Comparison of ENCODE assay signal across 8 cellular contexts in genomic region chr1:40039757-40040510, GRCh38. TPM values are rescaled to one million over a fixed set of nuclear protein-coding genes. Genes with fewer than 3 reads are reported as not detected.
DNase-seq lines count a peak whose midpoint lies in the region; ATAC-seq and TF ChIP-seq lines count a peak whose summit lies in the region.

No MANE protein-coding gene starts in this region.

- peak; percentile 90 for DNase-seq in A172 (ENCODE audit: low spot score)
- peak; percentile 77 to 85 for DNase-seq in NCI-H2081 (lab: John Stamatoyannopoulos, UW)
- peak; percentile 75 for DNase-seq in WERI-Rb-1
- peak; percentile 86 to 93 for DNase-seq in breast epithelium (ENCODE audit: low spot score in 2 of 2)
- peak; percentile 86 for DNase-seq in iris pigment epithelial cell (ENCODE audit: low read depth)
- DNase-seq in stimulated activated CD4-positive, alpha-beta T cell treated with anti-CD3 and anti-CD28 coated beads, Interleukin-15, amount 100 ng/mL, for 24 hours, result peak; percentile 88

- ATAC-seq in GM18505 (IDR thresholded peaks at IDR 0.05; ENCODE audit: unreplicated experiment) (peak; percentile 44), HG02938 (IDR thresholded peaks at IDR 0.05; ENCODE audit: unreplicated experiment) (peak; percentile 71)

- TF ChIP-seq CTCF in WERI-Rb-1 (IDR thresholded peaks at IDR 0.05; ENCODE audit: low read depth, low read length) (no peak), breast epithelium (IDR thresholded peaks at IDR 0.05) (peak in 1 of 3 donors; percentile 17)

- TF ChIP-seq POLR2A in GM18505 (IDR thresholded peaks at IDR 0.05; ENCODE audit: borderline replicate concordance, extremely low read depth, insufficient read depth, insufficient read length) (peak; percentile 98), breast epithelium (IDR thresholded peaks at IDR 0.05) (peak; percentile 98)

- peaks cover 8 to 23% of the 10 kb centered on the region in 2 donors for H3K4me1 ChIP-seq in breast epithelium

- no peaks in the 10 kb centered on the region for H3K27me3 ChIP-seq in WERI-Rb-1 (ENCODE audit: insufficient read depth, low read depth, severe bottlenecking)
- H3K27me3 ChIP-seq in breast epithelium, result no peaks in the 10 kb centered on the region

- H3K36me3 ChIP-seq in WERI-Rb-1 (peaks cover 15% of the 10 kb centered on the region), breast epithelium (no peaks in the 10 kb centered on the region)

- H3K4me3 ChIP-seq in WERI-Rb-1 (ENCODE audit: low read depth, low read length), result peak overlapping the region; percentile 70
- H3K4me3 ChIP-seq in breast epithelium, result peak overlapping the region; percentile 86 to 100 (median 98)

- peak overlapping the region; percentile 91 for H3K27ac ChIP-seq in WERI-Rb-1
- H3K27ac ChIP-seq in breast epithelium, result peak overlapping the region; percentile 99 to 100

- H3K9me3 ChIP-seq in WERI-Rb-1 (ENCODE audit: severe bottlenecking) (no peaks in the 10 kb centered on the region), breast epithelium (no peaks in the 10 kb centered on the region)

- intact Hi-C loops in breast epithelium (cut with DNase I; ENCODE audit: low total_unique reads), result no loop called here

RNA-seq across cellular contexts. Expression of gene CAP1, which starts 0.6 kb away (rescaled TPM):
- total RNA-seq in A172 (2014; rRNA removed; shearing (Covaris generic)), result 386 and 407 TPM in 2 replicates
- 100 to 1,000 TPM; 244 to 285 (median 244) TPM for total RNA-seq in breast epithelium

RNA-seq across cellular contexts. Expression of gene PPT1, which starts 57.1 kb away (rescaled TPM):
- 78.7 and 88.3 TPM in 2 replicates for total RNA-seq in A172 (2014; rRNA removed; shearing (Covaris generic))
- 100 to 1,000 TPM in 2 of 3 donors, 10 to 100 TPM in 1; 84.0 to 126 (median 108) TPM for total RNA-seq in breast epithelium

Comparison
In these comparisons a context has a peak if more than half of its experiments do, and no peak if none do; other contexts are left out.
1. Peak in every context shown above with its lines: DNase-seq, ATAC-seq, H3K4me3 ChIP-seq and H3K27ac ChIP-seq.